33 cellular contexts compared by ENCODE assay signal in the genomic region with DNA sequence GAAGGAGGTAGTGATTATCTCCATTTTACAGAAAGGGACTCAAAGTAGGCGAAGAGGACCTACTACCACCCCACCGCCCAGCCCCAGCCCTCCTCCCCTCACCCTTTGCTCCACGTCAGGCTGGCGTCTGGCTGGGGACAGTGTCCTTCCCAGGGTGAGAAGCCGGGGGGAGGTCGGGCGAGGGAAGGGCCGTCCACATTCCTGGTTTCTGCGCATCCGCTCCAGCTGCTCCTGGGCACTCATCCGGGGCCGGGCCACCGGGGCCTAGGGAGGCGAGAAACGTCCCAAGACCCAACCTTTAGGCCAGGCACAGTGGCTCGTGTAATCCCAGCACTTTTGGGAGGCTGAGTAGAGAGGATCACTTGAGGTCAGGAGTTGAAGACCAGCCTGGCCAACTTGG.
"Had no signal": no experiment of that assay in that cellular context is flagged by ENCODE, and none has a peak within 500 bp of the region (broad histone marks: within the 10 kb centered on the region; RNA-seq: fewer than 3 reads in every experiment).

No MANE protein-coding gene starts in this region.

- H3K27me3 ChIP-seq: MG63 had no signal

- DNase-seq: Kasumi-1, MG63, MM.1S, MV-4-11, NCI-H1048, NCI-H1092, NCI-H1092 treated with DMSO at 0.1 percent for 48 hours, NCI-H1105, NCI-H1105 treated with DMSO at 0.1 percent for 48 hours, NCI-H1417, NCI-H1417 treated with DMSO at 0.1 percent for 48 hours, NCI-H1436, NCI-H1436 treated with DMSO at 0.1 percent for 48 hours, NCI-H146, NCI-H1694, NCI-H1694 treated with DMSO at 0.1 percent for 48 hours, NCI-H187, NCI-H187 treated with DMSO at 0.1 percent for 48 hours, NCI-H1930, NCI-H2029, NCI-H2029 treated with DMSO at 0.1 percent for 48 hours, NCI-H2081, NCI-H2081 treated with DMSO at 0.1 percent for 48 hours, NCI-H2107, NCI-H2171, NCI-H2171 treated with DMSO at 0.1 percent for 48 hours, NCI-H2227 treated with DMSO at 0.1 percent for 48 hours, NCI-H226, NCI-H345, NCI-H446, NCI-H446 treated with DMSO at 0.1 percent for 48 hours, NCI-H510A, NCI-H510A treated with DMSO at 0.1 percent for 48 hours had no signal

- H3K9me3 ChIP-seq: MG63 had no signal

- H3K4me3 ChIP-seq: MG63 had no signal
